ENCODE assay signal across 8 cellular contexts in genomic region chr13:79451500-79451962, GRCh38. TPM values are rescaled to one million over a fixed set of nuclear protein-coding genes. Genes with fewer than 3 reads are reported as not detected.
DNase-seq lines count a peak whose midpoint lies in the region; FAIRE-seq and TF ChIP-seq lines count a peak whose summit lies in the region.

No MANE protein-coding gene starts in this region.

- CTCF ChIA-PET in H1 (lab: Charles Lee; ENCODE audit: partially characterized antibody) = interaction anchor here (0.7 to 1.4 kb wide), 3 partner anchors 27 to 1566 kb away, joined by 3 to 8 read pairs (median 3); no protein-coding TSS in a partner anchor

- H3K4me1 ChIP-seq in GM23248 (ENCODE audit: insufficient read depth) (peaks cover 29% of the 10 kb centered on the region), H1 (replicated peaks in 1 of 4; ENCODE audit: control insufficient read depth in 3 of 4, insufficient read depth in 4 of 4, low read length in 3 of 4) (peaks cover 0 to 4% (median 0%) of the 10 kb centered on the region in 4 experiments; a peak in 2 of 7 replicates), smooth muscle cell (ENCODE audit: low read depth) (peaks cover 19% of the 10 kb centered on the region), kidney (ENCODE audit: control insufficient read depth in 1 of 2, insufficient read depth in 1 of 2, low read depth in 1 of 2, low read length in 2 of 2) (no peaks in the 10 kb centered on the region)

- H4K20me1 ChIP-seq in GM23248 (ENCODE audit: insufficient read depth) = no peaks in the 10 kb centered on the region
- no peaks in the 10 kb centered on the region for H4K20me1 ChIP-seq in H1 (replicated peaks in 1 of 2; ENCODE audit: control insufficient read depth in 1 of 2, insufficient read depth in 2 of 2, low read length in 2 of 2)
- H4K20me1 ChIP-seq in smooth muscle cell (ENCODE audit: low read depth) = no peaks in the 10 kb centered on the region

- H3K56ac ChIP-seq in H1 (replicated peaks; ENCODE audit: insufficient read length, low read depth, low read length) = no peak overlapping the region

- H3K9me3 Mint-ChIP-seq in activated CD4-positive, alpha-beta T cell treated with anti-CD3 and anti-CD28 coated beads, Interleukin-2, amount 10 ng/mL, durations not matched to agents 24 days and 14 days = peaks cover 20% of the 10 kb centered on the region

- no peak overlapping the region for H2BK12ac ChIP-seq in H1 (ENCODE audit: low read depth, low read length)

- H3K23ac ChIP-seq in H1 (ENCODE audit: insufficient read length) = no peak overlapping the region

- no peak overlapping the region for H4K5ac ChIP-seq in H1 (ENCODE audit: insufficient read length, low read depth, low read length)

- H2AFZ ChIP-seq in GM23248 = peak overlapping the region; percentile 8; the same call in 1 of the 2 replicates
- peak overlapping the region; percentile 18; the same call in 1 of the 2 replicates for H2AFZ ChIP-seq in H1 (ENCODE audit: low read length)
- H2AFZ ChIP-seq in smooth muscle cell (ENCODE audit: low read depth) = peak overlapping the region; percentile 6

- H3K79me1 ChIP-seq in H1 (ENCODE audit: low read depth, low read length) = no peaks in the 10 kb centered on the region

- H3K36me3 Mint-ChIP-seq in activated CD4-positive, alpha-beta T cell treated with anti-CD3 and anti-CD28 coated beads, Interleukin-2, amount 10 ng/mL, durations not matched to agents 24 days and 14 days (ENCODE audit: low read depth) = peaks cover 24% of the 10 kb centered on the region

- H3K36me3 ChIP-seq in GM23248 (ENCODE audit: low read depth) (no peaks in the 10 kb centered on the region), H1 (ENCODE audit: control insufficient read depth in 2 of 4, insufficient read depth in 4 of 4, low read length in 3 of 4) (no peaks in the 10 kb centered on the region), smooth muscle cell (ENCODE audit: low read depth) (no peaks in the 10 kb centered on the region), kidney (ENCODE audit: control insufficient read depth in 1 of 2, insufficient read depth in 2 of 2, low read length in 2 of 2) (no peaks in the 10 kb centered on the region)

- H3K4me3 Mint-ChIP-seq in activated CD4-positive, alpha-beta T cell treated with anti-CD3 and anti-CD28 coated beads, Interleukin-2, amount 10 ng/mL, durations not matched to agents 24 days and 14 days = peak overlapping the region; percentile 86

- no peaks in the 10 kb centered on the region for H3K9me2 ChIP-seq in GM23248 (ENCODE audit: insufficient read depth)

- H3K23me2 ChIP-seq in H1 (ENCODE audit: low read depth, low read length) = no peaks in the 10 kb centered on the region

- peaks cover 66% of the 10 kb centered on the region for H3K4me1 Mint-ChIP-seq in activated CD4-positive, alpha-beta T cell treated with anti-CD3 and anti-CD28 coated beads, Interleukin-2, amount 10 ng/mL, durations not matched to agents 24 days and 14 days

- no peaks in the 10 kb centered on the region for H3K27me3 Mint-ChIP-seq in activated CD4-positive, alpha-beta T cell treated with anti-CD3 and anti-CD28 coated beads, Interleukin-2, amount 10 ng/mL, durations not matched to agents 24 days and 14 days

- no peak for TF ChIP-seq POLR2A in H1 (IDR thresholded peaks at IDR 0.05; ENCODE audit: control extremely low read depth in 1 of 2, low read depth in 2 of 2, low read length in 2 of 2)

- H3K4me2 ChIP-seq in GM23248 (ENCODE audit: unreplicated experiment) = peak overlapping the region; percentile 71
- no peak overlapping the region for H3K4me2 ChIP-seq in H1 (ENCODE audit: insufficient read depth in 1 of 2, low read depth in 2 of 2, low read length in 2 of 2)
- peak overlapping the region; percentile 58 for H3K4me2 ChIP-seq in smooth muscle cell

- intact Hi-C loops in activated CD4-positive, alpha-beta T cell treated with anti-CD3 and anti-CD28 coated beads, Interleukin-2, amount 10 ng/mL, durations not matched to agents 24 days and 14 days (cut with micrococcal nuclease) = loop anchor here (1.0 to 10.0 kb wide), 6 partner anchors 17 to 257 kb away; partner anchors contain the start of genes NDFIP2 and RBM26
- intact Hi-C loops in kidney (cut with DNase I) = no loop called here

- H4K8ac ChIP-seq in H1 (ENCODE audit: extremely low read depth, insufficient read depth, low read length) = no peak overlapping the region

- FAIRE-seq in H1 (lab: Jason Lieb, UNC) (no peak), kidney (lab: Jason Lieb, UNC) (no peak)

- no peaks in the 10 kb centered on the region for H3K9me3 ChIP-seq in GM23248 (ENCODE audit: low read depth)
- H3K9me3 ChIP-seq in H1 (ENCODE audit: insufficient read depth in 2 of 2, low read depth in 1 of 2, low read length in 1 of 2) = no peaks in the 10 kb centered on the region
- H3K9me3 ChIP-seq in smooth muscle cell (replicated peaks; ENCODE audit: low read depth) = no peaks in the 10 kb centered on the region
- H3K9me3 ChIP-seq in kidney (ENCODE audit: control insufficient read depth in 1 of 2, low read length in 2 of 2) = no peaks in the 10 kb centered on the region

- POLR2A ChIA-PET in H1 (lab: Charles Lee; ENCODE audit: partially characterized antibody) = no interaction called here

- H3K27ac ChIP-seq in GM23248 (peak overlapping the region; percentile 75), H1 (ENCODE audit: low read depth, low read length) (no peak overlapping the region), smooth muscle cell (ENCODE audit: low read depth) (peak overlapping the region; percentile 94), kidney (ENCODE audit: low read depth in 2 of 2, low read length in 2 of 2) (no peak overlapping the region)

- TF ChIP-seq EP300 in H1 (IDR thresholded peaks at IDR 0.05; ENCODE audit: borderline replicate concordance in 1 of 2, low read depth in 2 of 2, low read length in 2 of 2) = no peak

- no peak overlapping the region for H3K4ac ChIP-seq in H1 (replicated peaks; ENCODE audit: insufficient read length, low read depth, low read length)

- WGBS in GM23248 (ENCODE audit: low coverage in 1 of 2, low lambda C conversion rate in 2 of 2, missing lambda C conversion rate in 2 of 2), 2 experiments = 0% methylated on average over 3 of the region's 3 CpGs
- WGBS in H1 (ENCODE audit: extremely low coverage in 1 of 2, insufficient coverage in 1 of 2, insufficient read length in 1 of 2, insufficient replicate concordance in 2 of 2, low coverage in 1 of 2, low lambda C conversion rate in 2 of 2, missing lambda C conversion rate in 1 of 2), 2 experiments = 55% methylated on average over 3 of the region's 3 CpGs; no CpG with 5 or more reads in 1 of the 2 experiments
- WGBS in smooth muscle cell (ENCODE audit: low lambda C conversion rate) = 2% methylated on average over 3 of the region's 3 CpGs

- TF ChIP-seq RAD21 in H1 (IDR thresholded peaks at IDR 0.05 in 1 of 2, conservative IDR thresholded peaks at IDR 0.05 in 1 of 2; ENCODE audit: low read depth in 2 of 2, low read length in 2 of 2) = no peak

- no peak for TF ChIP-seq CTCF in H1 (IDR thresholded peaks at IDR 0.05; ENCODE audit: control extremely low read depth in 1 of 3, insufficient read depth in 1 of 3, low read depth in 1 of 3, low read length in 3 of 3)
- TF ChIP-seq CTCF in smooth muscle cell (IDR thresholded peaks at IDR 0.05; ENCODE audit: borderline replicate concordance, insufficient read depth, poor library complexity, severe bottlenecking) = no peak
- no peak for TF ChIP-seq CTCF in kidney (IDR thresholded peaks at IDR 0.05; ENCODE audit: borderline replicate concordance, extremely low read depth, insufficient read depth)

- H3K27me3 ChIP-seq in GM23248 (replicated peaks; ENCODE audit: insufficient read depth) = no peaks in the 10 kb centered on the region
- H3K27me3 ChIP-seq in H1 (replicated peaks in 1 of 4; ENCODE audit: control insufficient read depth in 3 of 4, extremely low read depth in 1 of 4, insufficient read depth in 3 of 4, low read length in 3 of 4) = peaks cover 0 to 1% (median 0%) of the 10 kb centered on the region in 4 experiments; a peak in 1 of 7 replicates
- H3K27me3 ChIP-seq in smooth muscle cell (ENCODE audit: low read depth) = no peaks in the 10 kb centered on the region

- H2BK20ac ChIP-seq in H1 (ENCODE audit: low read length) = no peak overlapping the region

- no peak overlapping the region for H2BK120ac ChIP-seq in H1 (replicated peaks; ENCODE audit: low read depth, low read length)

- H2AK5ac ChIP-seq in H1 (ENCODE audit: low read depth, low read length) = no peak overlapping the region

- H4K91ac ChIP-seq in H1 (replicated peaks; ENCODE audit: insufficient read length, low read length) = no peak overlapping the region

- no peak overlapping the region for H3K14ac ChIP-seq in H1 (ENCODE audit: insufficient read length)

- in situ Hi-C loops in GM23248 (cut with MboI) = no loop called here

- H3K79me2 ChIP-seq in GM23248 (ENCODE audit: insufficient read depth) (no peaks in the 10 kb centered on the region), H1 (ENCODE audit: control insufficient read depth in 1 of 2, insufficient read depth in 2 of 2, low read length in 2 of 2) (no peaks in the 10 kb centered on the region), smooth muscle cell (ENCODE audit: low read depth) (no peaks in the 10 kb centered on the region)

- no peak overlapping the region for H2BK5ac ChIP-seq in H1 (ENCODE audit: low read depth, low read length)

- no peak overlapping the region for H2BK15ac ChIP-seq in H1 (ENCODE audit: low read length)

- peak overlapping the region; percentile 99 for H3K27ac Mint-ChIP-seq in activated CD4-positive, alpha-beta T cell treated with anti-CD3 and anti-CD28 coated beads, Interleukin-2, amount 10 ng/mL, durations not matched to agents 24 days and 14 days

- H3F3A ChIP-seq in GM23248 (ENCODE audit: insufficient read depth) (peaks cover 24% of the 10 kb centered on the region), smooth muscle cell (ENCODE audit: low read depth) (peaks cover 8% of the 10 kb centered on the region)

- H3K18ac ChIP-seq in H1 (ENCODE audit: extremely low read depth, low read length) = no peak overlapping the region

- H3K4me3 ChIP-seq in GM23248 = 0 out of 2 replicates have a peak overlapping the region, but pooled peaks have one; percentile 7
- no peak overlapping the region for H3K4me3 ChIP-seq in H1 (ENCODE audit: extremely low read depth in 1 of 4, insufficient read depth in 2 of 4, low read depth in 3 of 4, low read length in 4 of 4)
- no peak overlapping the region for H3K4me3 ChIP-seq in smooth muscle cell
- no peak overlapping the region for H3K4me3 ChIP-seq in kidney (ENCODE audit: low read length in 2 of 2)

- peak; percentile 74 for DNase-seq in GM04503 (ENCODE audit: low read depth)
- peak; percentile 98 for DNase-seq in GM23248
- DNase-seq in KG1 (lab: John Stamatoyannopoulos, UW) = peak; percentile 52
- DNase-seq in activated CD4-positive, alpha-beta T cell treated with anti-CD3 and anti-CD28 coated beads, Interleukin-2, amount 10 ng/mL, durations not matched to agents 24 days and 14 days = peak; percentile 96
- no peak for DNase-seq in H1 (ENCODE audit: low read depth in 1 of 2, low spot score in 2 of 2)
- DNase-seq in smooth muscle cell (lab: John Stamatoyannopoulos, UW; ENCODE audit: unreplicated experiment) = peak; percentile 12
- DNase-seq in kidney = no peak
- no peak for DNase-seq in UCSD-AML1 (lab: John Stamatoyannopoulos, UW; ENCODE audit: unreplicated experiment)

- peak overlapping the region; percentile 23 for H3K9ac ChIP-seq in GM23248
- H3K9ac ChIP-seq in H1 (replicated peaks in 1 of 4; ENCODE audit: extremely low read depth in 1 of 4, low read depth in 3 of 4, low read length in 3 of 4) = no peak overlapping the region
- peak overlapping the region; percentile 80 for H3K9ac ChIP-seq in smooth muscle cell (ENCODE audit: low read depth)
- no peak overlapping the region for H3K9ac ChIP-seq in kidney (ENCODE audit: low read length in 2 of 2)

RNA-seq across cellular contexts. Expression of gene NDFIP2, which starts 29.4 kb away (rescaled TPM):
- 95.5 and 98.1 TPM in 2 replicates for total RNA-seq in GM23248 (2014; rRNA removed; shearing (Covaris generic))
- polyA plus RNA-seq in GM23248 (2016; fragmentation: Nextera tagmentation; extraction: Ambion mirVana) (109 and 114 TPM in 2 replicates), H1 (2011; rRNA removed) (8.3 and 11.1 TPM in 2 replicates), smooth muscle cell (34.0 and 49.7 TPM in 2 replicates), kidney (ENCODE audit: insufficient read depth, low read depth, low replicate concordance) (28.7 TPM)
- 258 and 272 TPM in 2 replicates for total RNA-seq in activated CD4-positive, alpha-beta T cell treated with anti-CD3 and anti-CD28 coated beads, Interleukin-2, amount 10 ng/mL, durations not matched to agents 24 days and 14 days
- 30.4 and 32.9 TPM in 2 replicates for total RNA-seq in H1 (2021; fragmentation: NEBNext Ultra II Directional; extraction: Animal tissue kit (Norgen Biotek cat#: 25700))
- 9.7 TPM for polyA plus RNA-seq in H1 (2011; cell fraction: cytosol; rRNA removed)
- 15.7 TPM for polyA plus RNA-seq in H1 (2011; cell fraction: nucleus; rRNA removed)
- polyA plus RNA-seq in H1 (2012, experiment 1 of 2) = 14.1 to 19.8 TPM (median 17.1 TPM) in 4 replicates
- 2.1 TPM for polyA plus RNA-seq in H1 (2012, experiment 2 of 2)
- 26.8 TPM for polyA plus RNA-seq in H1 (2013, experiment 1 of 2)
- 29.9 TPM for polyA plus RNA-seq in H1 (2013, experiment 2 of 2)
- 18.4 and 29.1 TPM in 2 replicates for polyA minus RNA-seq in H1 (2011; rRNA and poly(A)+ RNA removed)
- polyA minus RNA-seq in H1 (2011; cell fraction: cytosol; rRNA and poly(A)+ RNA removed) = 18.4 TPM
- polyA minus RNA-seq in H1 (2011; cell fraction: nucleus; rRNA and poly(A)+ RNA removed) = 20.5 TPM
- total RNA-seq in smooth muscle cell (75.6 and 86.4 TPM in 2 replicates), kidney (52.2 TPM)

RNA-seq across cellular contexts. Expression of gene RBM26, which starts 45.5 kb away (rescaled TPM):
- total RNA-seq in GM23248 (2014; rRNA removed; shearing (Covaris generic)) = 18.2 and 19.2 TPM in 2 replicates
- polyA plus RNA-seq in GM23248 (2016; fragmentation: Nextera tagmentation; extraction: Ambion mirVana) = 8.3 and 11.1 TPM in 2 replicates
- total RNA-seq in activated CD4-positive, alpha-beta T cell treated with anti-CD3 and anti-CD28 coated beads, Interleukin-2, amount 10 ng/mL, durations not matched to agents 24 days and 14 days = 96.6 and 100 TPM in 2 replicates
- total RNA-seq in H1 (2021; fragmentation: NEBNext Ultra II Directional; extraction: Animal tissue kit (Norgen Biotek cat#: 25700)) = 64.3 and 65.5 TPM in 2 replicates
- 15.0 and 20.3 TPM in 2 replicates for polyA plus RNA-seq in H1 (2011; rRNA removed)
- polyA plus RNA-seq in H1 (2011; cell fraction: cytosol; rRNA removed) = 24.5 TPM
- 30.2 TPM for polyA plus RNA-seq in H1 (2011; cell fraction: nucleus; rRNA removed)
- 23.4 to 44.0 TPM (median 28.1 TPM) in 4 replicates for polyA plus RNA-seq in H1 (2012, experiment 1 of 2)
- 2.5 TPM for polyA plus RNA-seq in H1 (2012, experiment 2 of 2)
- polyA plus RNA-seq in H1 (2013, experiment 1 of 2) = 50.5 TPM
- polyA plus RNA-seq in H1 (2013, experiment 2 of 2) = 41.9 TPM
- polyA minus RNA-seq in H1 (2011; rRNA and poly(A)+ RNA removed) = 34.8 and 35.5 TPM in 2 replicates
- 21.1 TPM for polyA minus RNA-seq in H1 (2011; cell fraction: cytosol; rRNA and poly(A)+ RNA removed)
- 92.9 TPM for polyA minus RNA-seq in H1 (2011; cell fraction: nucleus; rRNA and poly(A)+ RNA removed)
- total RNA-seq in smooth muscle cell = 45.5 and 49.4 TPM in 2 replicates
- 11.8 and 14.6 TPM in 2 replicates for polyA plus RNA-seq in smooth muscle cell
- 39.2 TPM for total RNA-seq in kidney
- 14.5 TPM for polyA plus RNA-seq in kidney (ENCODE audit: insufficient read depth, low read depth, low replicate concordance)

Comparison
In these comparisons a context has a peak if more than half of its experiments do, and no peak if none do; other contexts are left out.
1. DNase-seq: peak in GM04503 (single experiment), GM23248 (single experiment), KG1 (single experiment), activated CD4-positive, alpha-beta T cell treated with anti-CD3 and anti-CD28 coated beads, Interleukin-2, amount 10 ng/mL, durations not matched to agents 24 days and 14 days (single experiment) and smooth muscle cell (single experiment); none in H1 (0 of 2), kidney (single experiment) and UCSD-AML1 (single experiment).
2. H3K27ac ChIP-seq: peak in GM23248 (single experiment) and smooth muscle cell (single experiment); none in H1 (single experiment) and kidney (0 of 2).
3. H3K4me2 ChIP-seq: peak in GM23248 (single experiment) and smooth muscle cell (single experiment); none in H1 (0 of 2).
4. H3K9ac ChIP-seq: peak in GM23248 (single experiment) and smooth muscle cell (single experiment); none in H1 (0 of 4) and kidney (0 of 2).
5. Peak in every context shown above with its lines, with median percentiles within 50 percentile points of each other: H2AFZ ChIP-seq.